Comparison of ENCODE assay signal across 20 cellular contexts in genomic region chr7:31120800-31121513, GRCh38.
"Had no signal": no experiment of that assay in that cellular context is flagged by ENCODE, and none has a peak within 500 bp of the region (broad histone marks: within the 10 kb centered on the region; RNA-seq: fewer than 3 reads in every experiment).

No MANE protein-coding gene starts in this region.

- H3K27ac ChIP-seq: spleen, tibial nerve had no signal

- H3K27ac Mint-ChIP-seq: activated naive CD4-positive, alpha-beta T cell treated with anti-CD3 and anti-CD28 coated beads, Interleukin-2, amount 10 ng/mL, durations not matched to agents 7 days and 5 days; activated T-cell treated with anti-CD3 and anti-CD28 coated beads, Interleukin-2, amount 50 U/mL, for 72 hours; mesothelial cell of epicardium; stimulated activated naive CD8-positive, alpha-beta T cell treated with anti-CD3 and anti-CD28 coated beads, Interleukin-15, Interleukin-2, amounts not matched to agents 100 ng/mL and 50 ng/mL, for 24 hours; T-helper 17 cell had no signal

- DNase-seq: activated CD4-positive, alpha-beta T cell treated with anti-CD3 and anti-CD28 coated beads for 48 hours; activated CD4-positive, CD25-positive, alpha-beta regulatory T cell; activated effector memory CD4-positive, alpha-beta T cell treated with Interleukin-2 at 50 U/mL for 16 hours; activated naive CD4-positive, alpha-beta T cell treated with anti-CD3 and anti-CD28 coated beads, Interleukin-2, amount 10 ng/mL, durations not matched to agents 7 days and 5 days; activated T-cell treated with anti-CD3 and anti-CD28 coated beads, Interleukin-2, amount 50 U/mL, for 72 hours; amygdala; cerebellar nuclear complex; cortex of kidney; effector CD4-positive, alpha-beta T cell; foreskin fibroblast; kidney; occipital lobe; retina; spleen; stimulated activated CD4-positive, alpha-beta T cell treated with anti-CD3 and anti-CD28 coated beads, Interleukin-4, amount 100 ng/mL, for 1 hour; SW 1271; T-helper 17 cell had no signal

- H3K36me3 Mint-ChIP-seq: activated naive CD4-positive, alpha-beta T cell treated with anti-CD3 and anti-CD28 coated beads, Interleukin-2, amount 10 ng/mL, durations not matched to agents 7 days and 5 days; mesothelial cell of epicardium had no signal

- H3K4me3 Mint-ChIP-seq: activated naive CD4-positive, alpha-beta T cell treated with anti-CD3 and anti-CD28 coated beads, Interleukin-2, amount 10 ng/mL, durations not matched to agents 7 days and 5 days; activated T-cell treated with anti-CD3 and anti-CD28 coated beads, Interleukin-2, amount 50 U/mL, for 72 hours; mesothelial cell of epicardium; stimulated activated naive CD8-positive, alpha-beta T cell treated with anti-CD3 and anti-CD28 coated beads, Interleukin-15, Interleukin-2, amounts not matched to agents 100 ng/mL and 50 ng/mL, for 24 hours; T-helper 17 cell had no signal

- H3K27me3 ChIP-seq: tibial nerve had no signal

- H3K4me1 Mint-ChIP-seq: activated naive CD4-positive, alpha-beta T cell treated with anti-CD3 and anti-CD28 coated beads, Interleukin-2, amount 10 ng/mL, durations not matched to agents 7 days and 5 days; mesothelial cell of epicardium; T-helper 17 cell had no signal

- H3K9me3 Mint-ChIP-seq: activated naive CD4-positive, alpha-beta T cell treated with anti-CD3 and anti-CD28 coated beads, Interleukin-2, amount 10 ng/mL, durations not matched to agents 7 days and 5 days; activated T-cell treated with anti-CD3 and anti-CD28 coated beads, Interleukin-2, amount 50 U/mL, for 72 hours; mesothelial cell of epicardium; stimulated activated naive CD8-positive, alpha-beta T cell treated with anti-CD3 and anti-CD28 coated beads, Interleukin-15, Interleukin-2, amounts not matched to agents 100 ng/mL and 50 ng/mL, for 24 hours had no signal

- H3K4me3 ChIP-seq: spleen, tibial nerve had no signal

- ATAC-seq: activated T-cell treated with anti-CD3 and anti-CD28 coated beads, Interleukin-2, amount 50 U/mL, for 72 hours; T-helper 17 cell had no signal
